ENCODE assay signal across 8 cellular contexts in genomic region chr7:55569797-55570196, GRCh38. TPM values are rescaled to one million over a fixed set of nuclear protein-coding genes. Genes with fewer than 3 reads are reported as not detected.
DNase-seq lines count a peak whose midpoint lies in the region; ATAC-seq and TF ChIP-seq lines count a peak whose summit lies in the region.

No MANE protein-coding gene starts in this region.

- H3K9me2 ChIP-seq in MM.1S (replicated peaks; ENCODE audit: insufficient read depth, low read length), result no peaks in the 10 kb centered on the region

- no peak for TF ChIP-seq CTCF in MM.1S (IDR thresholded peaks at IDR 0.05; ENCODE audit: low read length)

- peak overlapping the region; percentile 96 to 99 for H3K27ac Mint-ChIP-seq in activated naive CD4-positive, alpha-beta T cell treated with anti-CD3 and anti-CD28 coated beads, Interleukin-2, amount 50 U/mL, for 72 hours

- peak overlapping the region; percentile 95 for H3K4me3 ChIP-seq in MM.1S (ENCODE audit: low read length)

- no peaks in the 10 kb centered on the region; the same call in 1 of the 2 replicates for H3K36me3 ChIP-seq in MM.1S (replicated peaks; ENCODE audit: insufficient read depth, low read length)

- peak; percentile 19 for ATAC-seq in GM19438 (IDR thresholded peaks at IDR 0.05; ENCODE audit: low read depth, unreplicated experiment)
- ATAC-seq in activated naive CD4-positive, alpha-beta T cell treated with anti-CD3 and anti-CD28 coated beads, Interleukin-2, amount 50 U/mL, for 72 hours, result peak; percentile 17 to 53

- H3K9ac ChIP-seq in MM.1S (ENCODE audit: low read length), result peak overlapping the region; percentile 97

- DNase-seq in COLO668 (lab: John Stamatoyannopoulos, UW; ENCODE audit: unreplicated experiment) (peak; percentile 19), MM.1S (peak; percentile 83), DMS114 treated with DMSO at 0.1 percent for 48 hours (lab: John Stamatoyannopoulos, UW; ENCODE audit: unreplicated experiment) (no peak), NOMO-1 (lab: John Stamatoyannopoulos, UW; ENCODE audit: unreplicated experiment in 2 of 2) (no peak), NCI-H1436 treated with DMSO at 0.1 percent for 48 hours (lab: John Stamatoyannopoulos, UW) (no peak)
- peak in 1 of 2 donors; percentile 64 for DNase-seq in activated naive CD4-positive, alpha-beta T cell treated with anti-CD3 and anti-CD28 coated beads, Interleukin-2, amount 50 U/mL, for 72 hours (ENCODE audit: low spot score in 2 of 2)
- DNase-seq in stimulated activated CD8-positive, alpha-beta memory T cell treated with anti-CD3 and anti-CD28 coated beads, Interleukin-7, amount 100 ng/mL, for 24 hours (ENCODE audit: low read depth), result peak; percentile 44

- no peaks in the 10 kb centered on the region for H3K9me3 Mint-ChIP-seq in activated naive CD4-positive, alpha-beta T cell treated with anti-CD3 and anti-CD28 coated beads, Interleukin-2, amount 50 U/mL, for 72 hours

- H3K4me1 ChIP-seq in MM.1S (ENCODE audit: low read length), result peaks cover 66% of the 10 kb centered on the region

- peak overlapping the region; percentile 93 for H3K27ac ChIP-seq in MM.1S (ENCODE audit: low read length)

- H3K36me3 Mint-ChIP-seq in activated naive CD4-positive, alpha-beta T cell treated with anti-CD3 and anti-CD28 coated beads, Interleukin-2, amount 50 U/mL, for 72 hours, result peaks cover 9 to 46% of the 10 kb centered on the region in 2 donors

- H3K9me3 ChIP-seq in MM.1S (replicated peaks; ENCODE audit: insufficient read depth, low read length), result no peaks in the 10 kb centered on the region

- peak overlapping the region; percentile 91 for H3K4me2 ChIP-seq in MM.1S (ENCODE audit: low read depth, low read length)

- no peaks in the 10 kb centered on the region for H3K27me3 ChIP-seq in MM.1S (replicated peaks; ENCODE audit: insufficient read depth, low read length)

- peaks cover 82% of the 10 kb centered on the region for H3F3A ChIP-seq in MM.1S (ENCODE audit: insufficient read depth, low read length)

- peaks cover 88% of the 10 kb centered on the region for H3K79me2 ChIP-seq in MM.1S (ENCODE audit: low read length)

- H2AFZ ChIP-seq in MM.1S (ENCODE audit: low read length), result no peak overlapping the region

- peaks cover 10% of the 10 kb centered on the region for H4K20me1 ChIP-seq in MM.1S (ENCODE audit: insufficient read depth, low read length)

RNA-seq across cellular contexts. Expression of gene VOPP1, which starts 2.5 kb away (rescaled TPM):
- total RNA-seq in activated naive CD4-positive, alpha-beta T cell treated with anti-CD3 and anti-CD28 coated beads, Interleukin-2, amount 50 U/mL, for 72 hours, result 100 to 1,000 TPM in 1 of 2 donors, 10 to 100 TPM in 1; 52.0 to 124 TPM

Comparison
In these comparisons a context has a peak if more than half of its experiments do, and no peak if none do; other contexts are left out.
1. DNase-seq: peak in COLO668 (single experiment), MM.1S (single experiment) and stimulated activated CD8-positive, alpha-beta memory T cell treated with anti-CD3 and anti-CD28 coated beads, Interleukin-7, amount 100 ng/mL, for 24 hours (single experiment); none in DMS114 treated with DMSO at 0.1 percent for 48 hours (single experiment), NOMO-1 (0 of 2) and NCI-H1436 treated with DMSO at 0.1 percent for 48 hours (single experiment).